Comparison of ENCODE assay signal across 21 cellular contexts in genomic region chr15:79115971-79116370, GRCh38. TPM values are rescaled to one million over a fixed set of nuclear protein-coding genes. Genes with fewer than 3 reads are reported as not detected.
"Had no signal": no experiment of that assay in that cellular context is flagged by ENCODE, and none has a peak within 500 bp of the region (broad histone marks: within the 10 kb centered on the region; RNA-seq: fewer than 3 reads in every experiment).

No MANE protein-coding gene starts in this region.

- H3K4me1 ChIP-seq: lower lobe of right lung, prostate gland, right atrium auricular region, upper lobe of left lung had no signal

- H3K9me3 Mint-ChIP-seq: activated CD4-positive, alpha-beta memory T cell treated with anti-CD3 and anti-CD28 coated beads, Interleukin-2, amount 10 ng/mL, durations not matched to agents 7 days and 5 days; activated naive CD4-positive, alpha-beta T cell treated with anti-CD3 and anti-CD28 coated beads, Interleukin-2, amount 10 ng/mL, durations not matched to agents 7 days and 5 days; nephron progenitor cell; stimulated activated effector memory CD8-positive, alpha-beta T cell treated with anti-CD3 and anti-CD28 coated beads, Interleukin-12 subunit alpha, Interleukin-12 subunit beta, amount 100 ng/mL, for 72 hours had no signal

- H3K4me3 ChIP-seq: gastroesophageal sphincter, lower lobe of right lung, prostate gland, right atrium auricular region, stomach, thoracic aorta, upper lobe of left lung had no signal

- H3K9me3 ChIP-seq: lower lobe of right lung, prostate gland, right atrium auricular region, thoracic aorta, upper lobe of left lung had no signal

- ATAC-seq: activated naive CD8-positive, alpha-beta T cell treated with anti-CD3 and anti-CD28 coated beads, Interleukin-2, amount 50 U/mL, for 24 hours; esophagus mucosa; gastroesophageal sphincter; stimulated activated effector memory CD8-positive, alpha-beta T cell treated with anti-CD3 and anti-CD28 coated beads, Interleukin-12 subunit alpha, Interleukin-12 subunit beta, amount 100 ng/mL, for 72 hours; T-cell had no signal

- H3K27me3 ChIP-seq: right atrium auricular region, upper lobe of left lung had no signal

- DNase-seq: activated CD4-positive, alpha-beta memory T cell treated with anti-CD3 and anti-CD28 coated beads, Interleukin-2, amount 10 ng/mL, durations not matched to agents 7 days and 5 days; activated CD4-positive, alpha-beta T cell treated with anti-CD3 and anti-CD28 coated beads for 48 hours; activated CD4-positive, CD25-positive, alpha-beta regulatory T cell; activated effector memory CD4-positive, alpha-beta T cell treated with Interleukin-2 at 50 U/mL for 16 hours; activated naive CD4-positive, alpha-beta T cell treated with anti-CD3 and anti-CD28 coated beads, Interleukin-2, amount 10 ng/mL, durations not matched to agents 7 days and 5 days; activated naive CD8-positive, alpha-beta T cell treated with anti-CD3 and anti-CD28 coated beads, Interleukin-2, amount 50 U/mL, for 24 hours; activated T-cell treated with anti-CD3 and anti-CD28 coated beads, Interleukin-2, amount 50 U/mL, for 48 hours; effector CD4-positive, alpha-beta T cell; lower lobe of right lung; nephron progenitor cell; stimulated activated CD4-positive, alpha-beta T cell treated with anti-CD3 and anti-CD28 coated beads, Interleukin-4, amount 100 ng/mL, for 24 hours; stomach; T-cell; T-helper 9 cell; upper lobe of left lung had no signal

- H3K27ac ChIP-seq: gastroesophageal sphincter, lower lobe of right lung, prostate gland, right atrium auricular region, stomach, thoracic aorta, upper lobe of left lung had no signal

- H3K36me3 Mint-ChIP-seq: activated naive CD4-positive, alpha-beta T cell treated with anti-CD3 and anti-CD28 coated beads, Interleukin-2, amount 10 ng/mL, durations not matched to agents 7 days and 5 days; stimulated activated effector memory CD8-positive, alpha-beta T cell treated with anti-CD3 and anti-CD28 coated beads, Interleukin-12 subunit alpha, Interleukin-12 subunit beta, amount 100 ng/mL, for 72 hours; T-cell had no signal

- H3K4me1 Mint-ChIP-seq: activated CD4-positive, alpha-beta memory T cell treated with anti-CD3 and anti-CD28 coated beads, Interleukin-2, amount 10 ng/mL, durations not matched to agents 7 days and 5 days; activated naive CD4-positive, alpha-beta T cell treated with anti-CD3 and anti-CD28 coated beads, Interleukin-2, amount 10 ng/mL, durations not matched to agents 7 days and 5 days; activated naive CD8-positive, alpha-beta T cell treated with anti-CD3 and anti-CD28 coated beads, Interleukin-2, amount 50 U/mL, for 24 hours; nephron progenitor cell; stimulated activated effector memory CD8-positive, alpha-beta T cell treated with anti-CD3 and anti-CD28 coated beads, Interleukin-12 subunit alpha, Interleukin-12 subunit beta, amount 100 ng/mL, for 72 hours; T-cell had no signal

- H3K36me3 ChIP-seq: gastroesophageal sphincter, lower lobe of right lung, prostate gland, right atrium auricular region, stomach, thoracic aorta, upper lobe of left lung had no signal

- H3K27ac Mint-ChIP-seq: activated CD4-positive, alpha-beta memory T cell treated with anti-CD3 and anti-CD28 coated beads, Interleukin-2, amount 10 ng/mL, durations not matched to agents 7 days and 5 days; activated naive CD4-positive, alpha-beta T cell treated with anti-CD3 and anti-CD28 coated beads, Interleukin-2, amount 10 ng/mL, durations not matched to agents 7 days and 5 days; activated naive CD8-positive, alpha-beta T cell treated with anti-CD3 and anti-CD28 coated beads, Interleukin-2, amount 50 U/mL, for 24 hours; stimulated activated effector memory CD8-positive, alpha-beta T cell treated with anti-CD3 and anti-CD28 coated beads, Interleukin-12 subunit alpha, Interleukin-12 subunit beta, amount 100 ng/mL, for 72 hours; T-cell had no signal

- H3K4me3 Mint-ChIP-seq: activated CD4-positive, alpha-beta memory T cell treated with anti-CD3 and anti-CD28 coated beads, Interleukin-2, amount 10 ng/mL, durations not matched to agents 7 days and 5 days; activated naive CD4-positive, alpha-beta T cell treated with anti-CD3 and anti-CD28 coated beads, Interleukin-2, amount 10 ng/mL, durations not matched to agents 7 days and 5 days; activated naive CD8-positive, alpha-beta T cell treated with anti-CD3 and anti-CD28 coated beads, Interleukin-2, amount 50 U/mL, for 24 hours; nephron progenitor cell; stimulated activated effector memory CD8-positive, alpha-beta T cell treated with anti-CD3 and anti-CD28 coated beads, Interleukin-12 subunit alpha, Interleukin-12 subunit beta, amount 100 ng/mL, for 72 hours; T-cell had no signal

RNA-seq across cellular contexts. Expression of gene RASGRF1, which starts 25.4 kb away (rescaled TPM):
- total RNA-seq: activated CD4-positive, alpha-beta memory T cell treated with anti-CD3 and anti-CD28 coated beads, Interleukin-2, amount 10 ng/mL, durations not matched to agents 7 days and 5 days; thoracic aorta had no signal
